ENCODE assay signal across 8 cellular contexts in genomic region chr17:18225562-18226283, GRCh38. TPM values are rescaled to one million over a fixed set of nuclear protein-coding genes. Genes with fewer than 3 reads are reported as not detected.
DNase-seq lines count a peak whose midpoint lies in the region; ATAC-seq and TF ChIP-seq lines count a peak whose summit lies in the region.

Gene LLGL1 (plus strand): TSS chr17:18225635. CDS start chr17:18225683, 48 bp downstream.

- no peaks in the 10 kb centered on the region for H3K27me3 Mint-ChIP-seq in activated T-cell treated with anti-CD3 and anti-CD28 coated beads, Interleukin-2, amount 50 U/mL, for 72 hours (ENCODE audit: low read depth)

- peak; percentile 49 for DNase-seq in 8988T
- DNase-seq in HL-60 (ENCODE audit: low read depth in 1 of 2, low spot score in 1 of 2) = no peak
- peak in 1 of 2 donors; percentile 10 for DNase-seq in activated T-cell treated with anti-CD3 and anti-CD28 coated beads, Interleukin-2, amount 50 U/mL, for 72 hours
- DNase-seq in hepatic stellate cell (ENCODE audit: low spot score) = peak; percentile 41
- DNase-seq in sigmoid colon = no peak
- DNase-seq in NCI-H774 (lab: John Stamatoyannopoulos, UW) = no peak
- DNase-seq in GM13976 (ENCODE audit: low spot score) = no peak

- H3K27me3 ChIP-seq in HL-60 (ENCODE audit: insufficient read depth, poor library complexity, severe bottlenecking) (no peaks in the 10 kb centered on the region), sigmoid colon (no peaks in the 10 kb centered on the region)

- 0 to 1% methylated on average over 76 of the region's 76 CpGs for WGBS in sigmoid colon, 2 donors

- in situ Hi-C loops in GM13976 (cut with MboI; ENCODE audit: low sequenced_read_pairs, unreplicated experiment) = no loop called here

- TF ChIP-seq EP300 in sigmoid colon (IDR thresholded peaks at IDR 0.05) = no peak

- H3K4me3 ChIP-seq in HL-60 (replicated peaks; ENCODE audit: insufficient read depth, low read length) = peak within 1 kb of the TSS; percentile 59
- peak within 1 kb of the TSS; percentile 42 to 74 (median 68) for H3K4me3 ChIP-seq in sigmoid colon

- no peak within 1 kb of the TSS for H3K27ac ChIP-seq in HL-60 (replicated peaks)
- H3K27ac ChIP-seq in sigmoid colon = peak within 1 kb of the TSS; percentile 69 to 73 (median 70)

- TF ChIP-seq CTCF in HL-60 (IDR thresholded peaks at IDR 0.05; ENCODE audit: insufficient read depth, low read length) = no peak
- no peak for TF ChIP-seq CTCF in sigmoid colon (IDR thresholded peaks at IDR 0.05)
- TF ChIP-seq CTCF in GM13976 (IDR thresholded peaks at IDR 0.05; ENCODE audit: borderline replicate concordance, control extremely low read depth, extremely low read depth, insufficient read depth, missing control alignments) = no peak

- ATAC-seq in GM18861 (IDR thresholded peaks at IDR 0.05; ENCODE audit: unreplicated experiment) = peak; percentile 5
- ATAC-seq in activated T-cell treated with anti-CD3 and anti-CD28 coated beads, Interleukin-2, amount 50 U/mL, for 72 hours (replicated peaks in 1 of 2) = peak in 1 of 2 donors; percentile 52

- no peak for TF ChIP-seq POLR2A in sigmoid colon (IDR thresholded peaks at IDR 0.05)

- H3K36me3 Mint-ChIP-seq in activated T-cell treated with anti-CD3 and anti-CD28 coated beads, Interleukin-2, amount 50 U/mL, for 72 hours (ENCODE audit: insufficient read depth in 2 of 2) = peaks cover 2% of the 10 kb centered on the region in 2 donors

- H3K27ac Mint-ChIP-seq in activated T-cell treated with anti-CD3 and anti-CD28 coated beads, Interleukin-2, amount 50 U/mL, for 72 hours = peak within 1 kb of the TSS; percentile 21

- no peaks in the 10 kb centered on the region for H3K9me3 Mint-ChIP-seq in activated T-cell treated with anti-CD3 and anti-CD28 coated beads, Interleukin-2, amount 50 U/mL, for 72 hours

- peak within 1 kb of the TSS; percentile 87 to 95 for H3K4me3 Mint-ChIP-seq in activated T-cell treated with anti-CD3 and anti-CD28 coated beads, Interleukin-2, amount 50 U/mL, for 72 hours

- peaks cover 0 to 26% (median 19%) of the 10 kb centered on the region in 4 donors for H3K4me1 ChIP-seq in sigmoid colon

- no peaks in the 10 kb centered on the region for H3K36me3 ChIP-seq in sigmoid colon

- intact Hi-C loops in sigmoid colon (cut with DNase I) = loop anchor here (2.0 to 5.0 kb wide), 3 partner anchors 35 to 92 kb away; partner anchors contain the start of genes ALKBH5, MIEF2 and SMCR8

- H3K4me1 Mint-ChIP-seq in activated T-cell treated with anti-CD3 and anti-CD28 coated beads, Interleukin-2, amount 50 U/mL, for 72 hours (ENCODE audit: low read depth) = peaks cover 23% of the 10 kb centered on the region

- H3K9me3 ChIP-seq in sigmoid colon = no peaks in the 10 kb centered on the region

RNA-seq across cellular contexts. Expression of gene LLGL1, which starts in this region (rescaled TPM):
- total RNA-seq in activated T-cell treated with anti-CD3 and anti-CD28 coated beads, Interleukin-2, amount 50 U/mL, for 72 hours = 10 to 100 TPM; 18.5 to 18.6 TPM
- 10 to 100 TPM; 16.8 to 25.2 (median 17.2) TPM for total RNA-seq in sigmoid colon
- 10 to 100 TPM in 1 of 3 donors, 1 to 10 TPM in 2; 2.8 to 11.2 (median 4.2) TPM for polyA plus RNA-seq in sigmoid colon

Comparison
In these comparisons a context has a peak if more than half of its experiments do, and no peak if none do; other contexts are left out.
1. DNase-seq: peak in 8988T (single experiment) and hepatic stellate cell (single experiment); none in HL-60 (0 of 2), sigmoid colon (single experiment), NCI-H774 (single experiment) and GM13976 (single experiment).